ENCODE assay signal across 21 cellular contexts in the genomic region with DNA sequence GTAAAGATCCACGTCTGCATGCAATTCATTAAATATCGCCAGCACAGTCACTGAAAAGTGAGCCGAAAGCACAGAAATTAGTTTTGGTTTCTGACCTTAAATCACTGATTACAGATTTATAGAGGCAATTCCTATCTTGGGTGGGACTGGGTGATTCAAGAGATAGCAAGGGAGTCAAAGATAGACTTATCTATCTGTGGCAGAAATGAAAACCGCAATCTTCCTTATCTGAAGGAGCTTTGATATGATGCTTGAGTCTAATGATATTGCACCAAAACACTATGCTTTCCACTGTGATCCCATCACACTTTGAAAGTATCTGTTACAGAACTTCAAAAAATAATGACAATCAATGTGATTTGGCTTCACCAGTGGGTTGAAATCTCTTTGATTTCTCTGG.
A peak's percentile ranks its signal among the peaks of the same experiment; 100 is the strongest.
DNase-seq lines count a peak whose midpoint lies in the region; ATAC-seq and TF ChIP-seq lines count a peak whose summit lies in the region.
"Had no signal": no experiment of that assay in that cellular context is flagged by ENCODE, and none has a peak within 500 bp of the region (broad histone marks: within the 10 kb centered on the region; RNA-seq: fewer than 3 reads in every experiment).

No MANE protein-coding gene starts in this region.

- no peaks in the 10 kb centered on the region for H3K9me3 ChIP-seq in HEK293 (ENCODE audit: control insufficient read depth, insufficient read depth, low read depth, low read length)
- H3K9me3 ChIP-seq: BE2C had no signal

- no peak for TF ChIP-seq CTCF in HEK293 (tag by site-specific recombination; IDR thresholded peaks at IDR 0.05)
- TF ChIP-seq CTCF in fibroblast of the aortic adventitia (IDR thresholded peaks at IDR 0.05; ENCODE audit: insufficient read depth, low read length): no peak

- ATAC-seq in HG02840 (IDR thresholded peaks at IDR 0.05; ENCODE audit: low FRiP score, unreplicated experiment): no peak
- no peak for ATAC-seq in HG03521 (IDR thresholded peaks at IDR 0.05; ENCODE audit: unreplicated experiment)
- ATAC-seq in left cardiac atrium: no peak
- ATAC-seq: GM12878, GM23338, HCT116 had no signal

- H3K4me1 ChIP-seq in HEK293 (ENCODE audit: control insufficient read depth, insufficient read depth, low read length): 0 out of 2 replicates have a peak, but pooled peaks cover 4% of the 10 kb centered on the region
- H3K4me1 ChIP-seq: BE2C had no signal

- CTCF ChIA-PET in HEK293 (lab: Yijun Ruan, JAX): interaction anchor here (0.5 kb wide), 1 partner anchor 133 kb away, joined by 3 read pairs; no protein-coding TSS in a partner anchor

- POLR2A ChIA-PET in HEK293 (lab: Yijun Ruan, JAX): no interaction called here

- no peak overlapping the region for H3K27ac ChIP-seq in HEK293 (ENCODE audit: extremely low read depth, low read depth, low read length)
- H3K27ac ChIP-seq: BLaER1 treated with 17β-estradiol and CSF1 and Interleukin-3, amounts not matched to agents 10 nM and 100 nM had no signal

- H3K36me3 ChIP-seq in HEK293 (ENCODE audit: control insufficient read depth in 2 of 2, insufficient read depth in 1 of 2, low read length in 2 of 2): no peaks in the 10 kb centered on the region
- H3K36me3 ChIP-seq: BE2C had no signal

- intact Hi-C loops in left cardiac atrium (cut with DNase I): no loop called here

- DNase-seq in NCI-H226 (peak; percentile 71), fibroblast of the aortic adventitia (ENCODE audit: low read depth) (peak; percentile 48), left cardiac atrium (no peak)
- DNase-seq: ACHN; AML-193; BE2C; CD4-positive, alpha-beta T cell; CD8-positive, alpha-beta memory T cell; DMS 273 treated with DMSO at 0.1 percent for 48 hours; DMS79; EL; GDM1; H9; HFFc6 had no signal

- no peak overlapping the region for H3K4me3 ChIP-seq in HEK293 (ENCODE audit: low read depth, low read length)
- no peak overlapping the region for H3K4me3 ChIP-seq in fibroblast of the aortic adventitia (ENCODE audit: low read depth, low read length)
- H3K4me3 ChIP-seq: BLaER1 treated with 17β-estradiol and CSF1 and Interleukin-3, amounts not matched to agents 10 nM and 100 nM; GM12878; GM23338 had no signal

TF ChIP-seq in HEK293, 187 proteins besides CTCF, POLR2A, EP300 and RAD21:
- TF ChIP-seq TCF7L2 (IDR thresholded peaks at IDR 0.05; ENCODE audit: borderline replicate concordance, low read depth, low read length) (peak; percentile 57; the same call in 1 of the 2 replicates), ZXDB (tag by site-specific recombination; IDR thresholded peaks at IDR 0.05) (0 out of 2 replicates have a peak, but pooled peaks have one; percentile 22)
- TF ChIP-seq, protein P1, sequence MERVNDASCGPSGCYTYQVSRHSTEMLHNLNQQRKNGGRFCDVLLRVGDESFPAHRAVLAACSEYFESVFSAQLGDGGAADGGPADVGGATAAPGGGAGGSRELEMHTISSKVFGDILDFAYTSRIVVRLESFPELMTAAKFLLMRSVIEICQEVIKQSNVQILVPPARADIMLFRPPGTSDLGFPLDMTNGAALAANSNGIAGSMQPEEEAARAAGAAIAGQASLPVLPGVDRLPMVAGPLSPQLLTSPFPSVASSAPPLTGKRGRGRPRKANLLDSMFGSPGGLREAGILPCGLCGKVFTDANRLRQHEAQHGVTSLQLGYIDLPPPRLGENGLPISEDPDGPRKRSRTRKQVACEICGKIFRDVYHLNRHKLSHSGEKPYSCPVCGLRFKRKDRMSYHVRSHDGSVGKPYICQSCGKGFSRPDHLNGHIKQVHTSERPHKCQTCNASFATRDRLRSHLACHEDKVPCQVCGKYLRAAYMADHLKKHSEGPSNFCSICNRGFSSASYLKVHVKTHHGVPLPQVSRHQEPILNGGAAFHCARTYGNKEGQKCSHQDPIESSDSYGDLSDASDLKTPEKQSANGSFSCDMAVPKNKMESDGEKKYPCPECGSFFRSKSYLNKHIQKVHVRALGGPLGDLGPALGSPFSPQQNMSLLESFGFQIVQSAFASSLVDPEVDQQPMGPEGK (tag by site-specific recombination; IDR thresholded peaks at IDR 0.05): no peak
